17 cellular contexts compared by ENCODE assay signal in genomic region chr14:39179042-39179441, GRCh38. TPM values are rescaled to one million over a fixed set of nuclear protein-coding genes. Genes with fewer than 3 reads are reported as not detected.
DNase-seq lines count a peak whose midpoint lies in the region; ATAC-seq and TF ChIP-seq lines count a peak whose summit lies in the region.
"Had no signal": no experiment of that assay in that cellular context is flagged by ENCODE, and none has a peak within 500 bp of the region (broad histone marks: within the 10 kb centered on the region; RNA-seq: fewer than 3 reads in every experiment).

No MANE protein-coding gene starts in this region.

- H3K36me3 Mint-ChIP-seq in stimulated activated naive CD8-positive, alpha-beta T cell treated with anti-CD3 and anti-CD28 coated beads, Interleukin-15, Interleukin-2, amounts not matched to agents 100 ng/mL and 50 ng/mL, for 24 hours (ENCODE audit: low read depth), result peaks cover 34% of the 10 kb centered on the region
- H3K36me3 Mint-ChIP-seq in WTC11 (peaks cover 16% of the 10 kb centered on the region), glutamatergic neuron (ENCODE audit: unreplicated experiment) (no peaks in the 10 kb centered on the region)

- no peak overlapping the region for H3K27ac ChIP-seq in stomach
- H3K27ac ChIP-seq: transverse colon had no signal

- POLR2A ChIA-PET in WTC11 (lab: Charles Lee), result interaction anchor here (0.7 to 1.8 kb wide), 2 partner anchors 9 to 24 kb away, joined by 4 to 8 read pairs; partner anchors contain the start of gene TRAPPC6B

- H3K36me3 ChIP-seq in stomach, result peaks cover 63 to 78% (median 76%) of the 10 kb centered on the region in 4 donors

- peaks cover 47% of the 10 kb centered on the region for H3K4me1 Mint-ChIP-seq in stimulated activated naive CD8-positive, alpha-beta T cell treated with anti-CD3 and anti-CD28 coated beads, Interleukin-15, Interleukin-2, amounts not matched to agents 100 ng/mL and 50 ng/mL, for 24 hours (ENCODE audit: low read depth)
- H3K4me1 Mint-ChIP-seq in WTC11 (peaks cover 22% of the 10 kb centered on the region), glutamatergic neuron (ENCODE audit: low read depth, unreplicated experiment) (no peaks in the 10 kb centered on the region)

- ATAC-seq in stimulated activated naive CD8-positive, alpha-beta T cell treated with anti-CD3 and anti-CD28 coated beads, Interleukin-15, Interleukin-2, amounts not matched to agents 100 U/mL and 50 U/mL, for 24 hours, result no peak
- ATAC-seq in WTC11 (no peak), esophagus mucosa (no peak)

- intact Hi-C loops in stomach (cut with DNase I; ENCODE audit: low total_unique reads), result no loop called here

- CTCF ChIA-PET in WTC11 (lab: Charles Lee), result no interaction called here

- peaks cover 13 to 68% (median 34%) of the 10 kb centered on the region in 4 donors for H3K4me1 ChIP-seq in stomach

- WGBS in stomach, 5 donors, result 91 to 95% (median 92%) methylated on average over 6 of the region's 6 CpGs

- no peak overlapping the region for H3K4me3 ChIP-seq in stomach
- H3K4me3 ChIP-seq: transverse colon had no signal

- TF ChIP-seq EP300 in stomach (IDR thresholded peaks at IDR 0.05), result no peak

- no peaks in the 10 kb centered on the region for H3K9me3 ChIP-seq in stomach
- H3K9me3 ChIP-seq: transverse colon had no signal

- H3K9me3 Mint-ChIP-seq in stimulated activated naive CD8-positive, alpha-beta T cell treated with anti-CD3 and anti-CD28 coated beads, Interleukin-15, Interleukin-2, amounts not matched to agents 100 ng/mL and 50 ng/mL, for 24 hours, result no peaks in the 10 kb centered on the region
- H3K9me3 Mint-ChIP-seq in WTC11, result no peaks in the 10 kb centered on the region
- H3K9me3 Mint-ChIP-seq in glutamatergic neuron (ENCODE audit: unreplicated experiment), result peaks cover 12% of the 10 kb centered on the region
- H3K9me3 Mint-ChIP-seq: CD8-positive, alpha-beta memory T cell; memory B cell had no signal

- TF ChIP-seq POLR2A in stomach (IDR thresholded peaks at IDR 0.05), result no peak

- no peaks in the 10 kb centered on the region for H3K27me3 Mint-ChIP-seq in stimulated activated naive CD8-positive, alpha-beta T cell treated with anti-CD3 and anti-CD28 coated beads, Interleukin-15, Interleukin-2, amounts not matched to agents 100 ng/mL and 50 ng/mL, for 24 hours
- H3K27me3 Mint-ChIP-seq in WTC11 (ENCODE audit: low read depth), result no peaks in the 10 kb centered on the region
- peaks cover under 1% of the 10 kb centered on the region for H3K27me3 Mint-ChIP-seq in glutamatergic neuron (ENCODE audit: unreplicated experiment)
- H3K27me3 Mint-ChIP-seq: memory B cell had no signal

- H3K27ac Mint-ChIP-seq in stimulated activated naive CD8-positive, alpha-beta T cell treated with anti-CD3 and anti-CD28 coated beads, Interleukin-15, Interleukin-2, amounts not matched to agents 100 ng/mL and 50 ng/mL, for 24 hours, result peak overlapping the region; percentile 70
- peak overlapping the region; percentile 22 for H3K27ac Mint-ChIP-seq in WTC11
- H3K27ac Mint-ChIP-seq in glutamatergic neuron (ENCODE audit: unreplicated experiment), result peak overlapping the region; percentile 7
- H3K27ac Mint-ChIP-seq: memory B cell had no signal

- H3K27me3 ChIP-seq in stomach, result no peaks in the 10 kb centered on the region
- H3K27me3 ChIP-seq: transverse colon had no signal

- no peak for DNase-seq in stimulated activated naive CD8-positive, alpha-beta T cell treated with anti-CD3 and anti-CD28 coated beads, Interleukin-15, Interleukin-2, amounts not matched to agents 100 U/mL and 50 U/mL, for 24 hours
- DNase-seq in WTC11 (ENCODE audit: low spot score) (no peak), glutamatergic neuron (no peak), stomach (no peak), SIG-M5 (lab: John Stamatoyannopoulos, UW) (no peak)
- DNase-seq: activated CD4-positive, alpha-beta T cell treated with anti-CD3 and anti-CD28 coated beads, Interleukin-2, amount 50 U/mL, for 4 hours; CD8-positive, alpha-beta memory T cell; effector memory CD4-positive, alpha-beta T cell; NCI-H1436; NCI-H526; posterior cingulate gyrus; stimulated activated CD4-positive, alpha-beta T cell treated with anti-CD3 and anti-CD28 coated beads, Interleukin-1b, Interleukin-23, amount 100 ng/mL, for 48 hours; stimulated activated naive CD4-positive, alpha-beta T cell; transverse colon had no signal

- TF ChIP-seq CTCF in WTC11 (IDR thresholded peaks at IDR 0.05) (no peak), glutamatergic neuron (IDR thresholded peaks at IDR 0.05; ENCODE audit: partially characterized antibody, unreplicated experiment) (no peak), stomach (IDR thresholded peaks at IDR 0.05) (no peak)

- H3K4me3 Mint-ChIP-seq in stimulated activated naive CD8-positive, alpha-beta T cell treated with anti-CD3 and anti-CD28 coated beads, Interleukin-15, Interleukin-2, amounts not matched to agents 100 ng/mL and 50 ng/mL, for 24 hours, result peak overlapping the region; percentile 55
- H3K4me3 Mint-ChIP-seq in WTC11, result no peak overlapping the region
- no peak overlapping the region for H3K4me3 Mint-ChIP-seq in glutamatergic neuron (ENCODE audit: unreplicated experiment)
- H3K4me3 Mint-ChIP-seq: memory B cell had no signal

TF ChIP-seq in WTC11, 78 proteins besides CTCF, POLR2A, EP300 and RAD21:
- TF ChIP-seq ZNF416 (CRISPR knock-in tag; IDR thresholded peaks at IDR 0.05) (no peak), STAT6 (CRISPR knock-in tag; conservative IDR thresholded peaks at IDR 0.05; ENCODE audit: low read depth) (no peak), RORB (CRISPR knock-in tag; IDR thresholded peaks at IDR 0.05) (no peak), ZNF425 (CRISPR knock-in tag; conservative IDR thresholded peaks at IDR 0.05) (no peak), ZNF232 (CRISPR knock-in tag; IDR thresholded peaks at IDR 0.05) (no peak), CDX4 (CRISPR knock-in tag; IDR thresholded peaks at IDR 0.05; ENCODE audit: borderline replicate concordance) (no peak)

RNA-seq across cellular contexts. Expression of gene PNN, which starts 4.0 kb away (rescaled TPM):
- 135 to 156 TPM (median 135 TPM) in 3 replicates for total RNA-seq in WTC11 (2021)
- 102 TPM for total RNA-seq in glutamatergic neuron (ENCODE audit: unreplicated experiment)
- 100 to 1,000 TPM in 1 of 5 donors, 10 to 100 TPM in 4; 36.2 to 122 (median 53.2) TPM for total RNA-seq in stomach
- 10 to 100 TPM; 21.7 to 36.3 (median 33.5) TPM for polyA plus RNA-seq in stomach
- 24.3 TPM for total RNA-seq in esophagus mucosa

RNA-seq across cellular contexts. Expression of gene TRAPPC6B, which starts 8.9 kb away (rescaled TPM):
- total RNA-seq in WTC11 (2021), result 19.8 to 22.2 TPM (median 20.8 TPM) in 3 replicates
- 47.4 TPM for total RNA-seq in glutamatergic neuron (ENCODE audit: unreplicated experiment)
- 100 to 1,000 TPM in 1 of 5 donors, 10 to 100 TPM in 4; 15.1 to 100 (median 49.6) TPM for total RNA-seq in stomach
- polyA plus RNA-seq in stomach, result 10 to 100 TPM in 2 of 3 donors, 1 to 10 TPM in 1; 9.7 to 13.9 (median 12.4) TPM
- 24.3 TPM for total RNA-seq in esophagus mucosa

RNA-seq across cellular contexts. Expression of gene MIA2, which starts 54.7 kb away (rescaled TPM):
- total RNA-seq in WTC11 (2021) (10.9 to 11.3 TPM (median 11.3 TPM) in 3 replicates), glutamatergic neuron (ENCODE audit: unreplicated experiment) (9.7 TPM), stomach (10 to 100 TPM; 41.4 to 72.4 (median 58.9) TPM), esophagus mucosa (45.1 TPM)
- polyA plus RNA-seq in stomach, result 10 to 100 TPM; 23.6 to 45.6 (median 26.1) TPM

Comparison
In these comparisons a context has a peak if more than half of its experiments do, and no peak if none do; other contexts are left out.
1. H3K27ac Mint-ChIP-seq: peak in every context shown above with its lines; median percentile 70 in stimulated activated naive CD8-positive, alpha-beta T cell treated with anti-CD3 and anti-CD28 coated beads, Interleukin-15, Interleukin-2, amounts not matched to agents 100 ng/mL and 50 ng/mL, for 24 hours; 22 in WTC11; 7 in glutamatergic neuron.